ENCODE assay signal across 19 cellular contexts in genomic region chr14:27672047-27672446, GRCh38.
DNase-seq lines count a peak whose midpoint lies in the region; FAIRE-seq and TF ChIP-seq lines count a peak whose summit lies in the region.
"Had no signal": no experiment of that assay in that cellular context is flagged by ENCODE, and none has a peak within 500 bp of the region (broad histone marks: within the 10 kb centered on the region; RNA-seq: fewer than 3 reads in every experiment).

No MANE protein-coding gene starts in this region.

- TF ChIP-seq POLR2A in H1 (IDR thresholded peaks at IDR 0.05; ENCODE audit: control extremely low read depth in 1 of 2, low read depth in 2 of 2, low read length in 2 of 2): no peak

- H3F3A ChIP-seq in smooth muscle cell (ENCODE audit: low read depth): no peaks in the 10 kb centered on the region

- peak; percentile 47; the same call in 2 of the 3 replicates for TF ChIP-seq CTCF in H9 (conservative IDR thresholded peaks at IDR 0.05)
- TF ChIP-seq CTCF in H1 (IDR thresholded peaks at IDR 0.05; ENCODE audit: control extremely low read depth in 1 of 3, insufficient read depth in 1 of 3, low read depth in 1 of 3, low read length in 3 of 3): peak in 1 of 3 experiments; percentile 29; a peak in 2 of 4 replicates
- peak; percentile 34 for TF ChIP-seq CTCF in smooth muscle cell (IDR thresholded peaks at IDR 0.05; ENCODE audit: borderline replicate concordance, insufficient read depth, poor library complexity, severe bottlenecking)

- POLR2A ChIA-PET in H1 (lab: Charles Lee; ENCODE audit: partially characterized antibody): interaction anchor here (2.3 kb wide), 1 partner anchor 13 kb away, joined by 5 read pairs; no protein-coding TSS in a partner anchor

- H3K23ac ChIP-seq in H9 (ENCODE audit: insufficient read length, low read depth, low read length) (no peak overlapping the region), H1 (ENCODE audit: insufficient read length) (no peak overlapping the region)

- no peak overlapping the region for H4K8ac ChIP-seq in H9 (replicated peaks; ENCODE audit: insufficient read length, low read depth, low read length)
- no peak overlapping the region for H4K8ac ChIP-seq in H1 (ENCODE audit: extremely low read depth, insufficient read depth, low read length)

- H3K36me3 ChIP-seq in NT2/D1 (ENCODE audit: insufficient read depth, insufficient read length, low read length) (peaks cover 11% of the 10 kb centered on the region), H1 (ENCODE audit: control insufficient read depth in 2 of 4, insufficient read depth in 4 of 4, low read length in 3 of 4) (no peaks in the 10 kb centered on the region), smooth muscle cell (ENCODE audit: low read depth) (no peaks in the 10 kb centered on the region), small intestine (ENCODE audit: control insufficient read depth in 2 of 2, insufficient read depth in 2 of 2, low read length in 2 of 2) (no peaks in the 10 kb centered on the region)
- H3K36me3 ChIP-seq: uterus had no signal

- no CpG with 5 or more reads among the region's 3 CpGs for WGBS in H9 (ENCODE audit: extremely low coverage, insufficient read length, low lambda C conversion rate)
- WGBS in H1 (ENCODE audit: extremely low coverage in 1 of 2, insufficient coverage in 1 of 2, insufficient read length in 1 of 2, insufficient replicate concordance in 2 of 2, low coverage in 1 of 2, low lambda C conversion rate in 2 of 2, missing lambda C conversion rate in 1 of 2), 2 experiments: 82% methylated on average over 3 of the region's 3 CpGs; no CpG with 5 or more reads in 1 of the 2 experiments
- WGBS in smooth muscle cell (ENCODE audit: low lambda C conversion rate): 52% methylated on average over 3 of the region's 3 CpGs
- 69 to 75% (median 71%) methylated on average over 3 of the region's 3 CpGs for WGBS in small intestine, 3 donors

- H4K5ac ChIP-seq in H9 (ENCODE audit: insufficient read length, low read depth, low read length): no peak overlapping the region
- H4K5ac ChIP-seq in H1 (ENCODE audit: insufficient read length, low read depth, low read length): no peak overlapping the region

- DNase-seq in H9: no peak
- DNase-seq in NT2/D1 (ENCODE audit: low read depth, low spot score): no peak
- DNase-seq in H1 (ENCODE audit: low read depth in 1 of 2, low spot score in 2 of 2): no peak
- no peak for DNase-seq in smooth muscle cell (lab: John Stamatoyannopoulos, UW; ENCODE audit: unreplicated experiment)
- DNase-seq in activated CD4-positive, CD25-positive, alpha-beta regulatory T cell (lab: John Stamatoyannopoulos, UW): no peak
- no peak for DNase-seq in small intestine
- no peak for DNase-seq in nucleus accumbens (lab: John Stamatoyannopoulos, UW)
- DNase-seq in cortex of kidney (lab: John Stamatoyannopoulos, UW): no peak
- DNase-seq: activated CD8-positive, alpha-beta memory T cell treated with anti-CD3 and anti-CD28 coated beads, Interleukin-2, amount 10 ng/mL, durations not matched to agents 7 days and 5 days; amygdala; EL; kidney; naive thymus-derived CD4-positive, alpha-beta T cell; NCI-H1436; posterior cingulate gyrus; SHP77 treated with DMSO at 0.1 percent for 48 hours; stimulated activated CD4-positive, alpha-beta T cell treated with anti-CD3 and anti-CD28 coated beads, Interleukin-4, amount 100 ng/mL, for 1 hour; uterus had no signal

- peak; percentile 22 to 34 for TF ChIP-seq RAD21 in H1 (IDR thresholded peaks at IDR 0.05 in 1 of 2, conservative IDR thresholded peaks at IDR 0.05 in 1 of 2; ENCODE audit: low read depth in 2 of 2, low read length in 2 of 2)

- H3K9ac ChIP-seq in H9 (ENCODE audit: extremely low read depth, insufficient read length, low read length) (peak overlapping the region; percentile 47), NT2/D1 (ENCODE audit: insufficient read length, low read depth) (no peak overlapping the region), H1 (replicated peaks in 1 of 4; ENCODE audit: extremely low read depth in 1 of 4, low read depth in 3 of 4, low read length in 3 of 4) (no peak overlapping the region; a peak in 1 of 7 replicates), smooth muscle cell (ENCODE audit: low read depth) (peak overlapping the region; percentile 80)

- H3K14ac ChIP-seq in H9 (ENCODE audit: insufficient read depth, low read length): no peak overlapping the region
- H3K14ac ChIP-seq in H1 (ENCODE audit: insufficient read length): no peak overlapping the region

- H3K56ac ChIP-seq in H9 (ENCODE audit: insufficient read length, low read depth, low read length): no peak overlapping the region
- no peak overlapping the region for H3K56ac ChIP-seq in H1 (replicated peaks; ENCODE audit: insufficient read length, low read depth, low read length)

- H4K91ac ChIP-seq in H9 (ENCODE audit: insufficient read length, low read depth, low read length) (no peak overlapping the region), H1 (replicated peaks; ENCODE audit: insufficient read length, low read length) (no peak overlapping the region)

- H3K9me3 Mint-ChIP-seq in H9: peaks cover 6 to 7% of the 10 kb centered on the region in 2 experiments; a peak in 4 of 5 replicates

- H3K4me2 ChIP-seq in H9 (ENCODE audit: insufficient read depth, insufficient read length, low read length) (peak overlapping the region; percentile 62), H1 (ENCODE audit: insufficient read depth in 1 of 2, low read depth in 2 of 2, low read length in 2 of 2) (peak overlapping the region in 1 of 2 experiments; percentile 87; a peak in 2 of 4 replicates), smooth muscle cell (peak overlapping the region; percentile 83)

- no peaks in the 10 kb centered on the region for H3K4me1 ChIP-seq in H9 (ENCODE audit: insufficient read depth, low read length)
- H3K4me1 ChIP-seq in NT2/D1 (ENCODE audit: insufficient read depth, insufficient read length): no peaks in the 10 kb centered on the region
- peaks cover 0 to 2% (median 0%) of the 10 kb centered on the region in 4 experiments; a peak in 1 of 7 replicates for H3K4me1 ChIP-seq in H1 (replicated peaks in 1 of 4; ENCODE audit: control insufficient read depth in 3 of 4, insufficient read depth in 4 of 4, low read length in 3 of 4)
- peaks cover 8% of the 10 kb centered on the region for H3K4me1 ChIP-seq in smooth muscle cell (ENCODE audit: low read depth)
- H3K4me1 ChIP-seq in small intestine (ENCODE audit: control insufficient read depth in 2 of 2, insufficient read depth in 1 of 2, low read depth in 1 of 2, low read length in 1 of 2): no peaks in the 10 kb centered on the region
- H3K4me1 ChIP-seq: uterus had no signal

- H3K9me3 ChIP-seq in H9 (ENCODE audit: control insufficient read depth, low read depth, low read length): no peaks in the 10 kb centered on the region
- peaks cover 9% of the 10 kb centered on the region; the same call in 1 of the 2 replicates for H3K9me3 ChIP-seq in NT2/D1 (ENCODE audit: insufficient read depth, low read length)
- no peaks in the 10 kb centered on the region for H3K9me3 ChIP-seq in H1 (ENCODE audit: insufficient read depth in 2 of 2, low read depth in 1 of 2, low read length in 1 of 2)
- no peaks in the 10 kb centered on the region for H3K9me3 ChIP-seq in smooth muscle cell (replicated peaks; ENCODE audit: low read depth)
- H3K9me3 ChIP-seq in small intestine (ENCODE audit: control insufficient read depth, low read depth): peaks cover 3% of the 10 kb centered on the region
- H3K9me3 ChIP-seq: uterus had no signal

- H3K18ac ChIP-seq in H9 (ENCODE audit: insufficient read length, low read depth, low read length) (no peak overlapping the region), H1 (ENCODE audit: extremely low read depth, low read length) (no peak overlapping the region)

- H3K79me1 ChIP-seq in H9 (ENCODE audit: insufficient read depth, low read depth, low read length, poor library complexity, severe bottlenecking): no peaks in the 10 kb centered on the region
- H3K79me1 ChIP-seq in H1 (ENCODE audit: low read depth, low read length): no peaks in the 10 kb centered on the region

- H3K4me3 ChIP-seq in NT2/D1 (ENCODE audit: insufficient read length, low read depth) (peak overlapping the region; percentile 32), H1 (ENCODE audit: extremely low read depth in 1 of 4, insufficient read depth in 2 of 4, low read depth in 3 of 4, low read length in 4 of 4) (peak overlapping the region in 2 of 4 experiments; percentile 40 to 59; a peak in 3 of 8 replicates), smooth muscle cell (peak overlapping the region; percentile 45), small intestine (ENCODE audit: low read depth in 1 of 2, low read length in 2 of 2) (no peak overlapping the region)
- H3K4me3 ChIP-seq: uterus had no signal

- H3T11ph ChIP-seq in H9 (ENCODE audit: low read length): no peak overlapping the region

- H3K27ac ChIP-seq in H9 (ENCODE audit: insufficient read length, low read depth, low read length): no peak overlapping the region
- no peak overlapping the region for H3K27ac ChIP-seq in H1 (ENCODE audit: low read depth, low read length)
- H3K27ac ChIP-seq in smooth muscle cell (ENCODE audit: low read depth): peak overlapping the region; percentile 74
- no peak overlapping the region for H3K27ac ChIP-seq in small intestine (ENCODE audit: low read depth in 1 of 2, low read length in 1 of 2)
- H3K27ac ChIP-seq: uterus had no signal

- H2BK15ac ChIP-seq in H9 (ENCODE audit: low read depth, low read length) (no peak overlapping the region), H1 (ENCODE audit: low read length) (no peak overlapping the region)

- H2BK20ac ChIP-seq in H9 (ENCODE audit: low read depth, low read length, poor library complexity, severe bottlenecking): no peak overlapping the region
- no peak overlapping the region for H2BK20ac ChIP-seq in H1 (ENCODE audit: low read length)

- H3K4me3 Mint-ChIP-seq in H9: peak overlapping the region in 1 of 2 experiments; percentile 74; a peak in 2 of 5 replicates
- H3K4me3 Mint-ChIP-seq: activated CD8-positive, alpha-beta memory T cell treated with anti-CD3 and anti-CD28 coated beads, Interleukin-2, amount 10 ng/mL, durations not matched to agents 7 days and 5 days; naive thymus-derived CD4-positive, alpha-beta T cell; T-helper 2 cell treated with Interferon-gamma antibody and Interleukin-4, amounts not matched to agents 5 μg/mL and 100 μg/mL, for 36 hours had no signal

- H2BK120ac ChIP-seq in H9 (ENCODE audit: low read depth, low read length, poor library complexity, severe bottlenecking) (no peak overlapping the region), H1 (replicated peaks; ENCODE audit: low read depth, low read length) (no peak overlapping the region)

- H3K23me2 ChIP-seq in H9 (ENCODE audit: insufficient read length, low read depth, low read length, poor library complexity, severe bottlenecking) (peaks cover 3% of the 10 kb centered on the region), H1 (ENCODE audit: low read depth, low read length) (no peaks in the 10 kb centered on the region)

- no peak overlapping the region for H2AK5ac ChIP-seq in H9 (ENCODE audit: insufficient read length, low read length)
- no peak overlapping the region for H2AK5ac ChIP-seq in H1 (ENCODE audit: low read depth, low read length)

- CTCF ChIA-PET in H1 (lab: Charles Lee; ENCODE audit: partially characterized antibody): interaction anchor here (0.7 to 1.8 kb wide), 2 partner anchors 13 to 1722 kb away, joined by 3 read pairs; no protein-coding TSS in a partner anchor

- no peak overlapping the region for H3K4ac ChIP-seq in H9 (ENCODE audit: low read depth, low read length)
- H3K4ac ChIP-seq in H1 (replicated peaks; ENCODE audit: insufficient read length, low read depth, low read length): no peak overlapping the region

- H3K27me3 Mint-ChIP-seq in H9 (ENCODE audit: low read depth): no peaks in the 10 kb centered on the region; the same call in 1 of the 2 replicates
- H3K27me3 Mint-ChIP-seq: activated CD8-positive, alpha-beta memory T cell treated with anti-CD3 and anti-CD28 coated beads, Interleukin-2, amount 10 ng/mL, durations not matched to agents 7 days and 5 days; naive thymus-derived CD4-positive, alpha-beta T cell had no signal

- H3K27me3 ChIP-seq in H9 (ENCODE audit: insufficient read depth, low read length) (no peaks in the 10 kb centered on the region), NT2/D1 (ENCODE audit: insufficient read depth, insufficient read length) (no peaks in the 10 kb centered on the region), H1 (replicated peaks in 1 of 4; ENCODE audit: control insufficient read depth in 3 of 4, extremely low read depth in 1 of 4, insufficient read depth in 3 of 4, low read length in 3 of 4) (no peaks in the 10 kb centered on the region), smooth muscle cell (ENCODE audit: low read depth) (no peaks in the 10 kb centered on the region), small intestine (ENCODE audit: control insufficient read depth in 2 of 2, insufficient read depth in 2 of 2, low read length in 2 of 2) (no peaks in the 10 kb centered on the region)
- H3K27me3 ChIP-seq: uterus had no signal

- H3K27ac Mint-ChIP-seq in H9: 0 out of 7 replicates have a peak overlapping the region, but pooled peaks of 1 of the 3 experiments have one; percentile 30
- H3K27ac Mint-ChIP-seq: activated CD8-positive, alpha-beta memory T cell treated with anti-CD3 and anti-CD28 coated beads, Interleukin-2, amount 10 ng/mL, durations not matched to agents 7 days and 5 days; naive thymus-derived CD4-positive, alpha-beta T cell; T-helper 2 cell treated with Interferon-gamma antibody and Interleukin-4, amounts not matched to agents 5 μg/mL and 100 μg/mL, for 36 hours had no signal

- peaks cover 14 to 18% of the 10 kb centered on the region in 2 experiments for H3K4me1 Mint-ChIP-seq in H9
- H3K4me1 Mint-ChIP-seq: activated CD8-positive, alpha-beta memory T cell treated with anti-CD3 and anti-CD28 coated beads, Interleukin-2, amount 10 ng/mL, durations not matched to agents 7 days and 5 days; naive thymus-derived CD4-positive, alpha-beta T cell had no signal

- peak; percentile 39 for FAIRE-seq in H1 (lab: Jason Lieb, UNC)
- FAIRE-seq in small intestine (lab: Jason Lieb, UNC): no peak
- FAIRE-seq: kidney had no signal

- no peak overlapping the region for H2BK5ac ChIP-seq in H9 (ENCODE audit: insufficient read length, low read length)
- no peak overlapping the region for H2BK5ac ChIP-seq in H1 (ENCODE audit: low read depth, low read length)

- H2AFZ ChIP-seq in H9 (ENCODE audit: low read length): peak overlapping the region; percentile 36
- no peak overlapping the region for H2AFZ ChIP-seq in H1 (ENCODE audit: low read length)
- no peak overlapping the region for H2AFZ ChIP-seq in smooth muscle cell (ENCODE audit: low read depth)

- peaks cover 3% of the 10 kb centered on the region; the same call in 1 of the 2 replicates for H3K79me2 ChIP-seq in H9 (ENCODE audit: insufficient read depth, low read length)
- H3K79me2 ChIP-seq in H1 (ENCODE audit: control insufficient read depth in 1 of 2, insufficient read depth in 2 of 2, low read length in 2 of 2): no peaks in the 10 kb centered on the region
- peaks cover 14% of the 10 kb centered on the region for H3K79me2 ChIP-seq in smooth muscle cell (ENCODE audit: low read depth)

- TF ChIP-seq EP300 in H1 (IDR thresholded peaks at IDR 0.05; ENCODE audit: borderline replicate concordance in 1 of 2, low read depth in 2 of 2, low read length in 2 of 2): no peak

- H3K36me3 Mint-ChIP-seq in H9 (ENCODE audit: insufficient read depth in 1 of 3, low read depth in 3 of 3): peaks cover 0 to 6% (median 5%) of the 10 kb centered on the region in 3 experiments; a peak in 4 of 7 replicates
- H3K36me3 Mint-ChIP-seq: activated CD8-positive, alpha-beta memory T cell treated with anti-CD3 and anti-CD28 coated beads, Interleukin-2, amount 10 ng/mL, durations not matched to agents 7 days and 5 days had no signal

- H2BK12ac ChIP-seq in H9 (ENCODE audit: insufficient read length, low read depth, low read length) (no peak overlapping the region), H1 (ENCODE audit: low read depth, low read length) (no peak overlapping the region)

- H4K20me1 ChIP-seq in H9 (ENCODE audit: control insufficient read depth, insufficient read depth, insufficient read length): no peaks in the 10 kb centered on the region
- H4K20me1 ChIP-seq in H1 (replicated peaks in 1 of 2; ENCODE audit: control insufficient read depth in 1 of 2, insufficient read depth in 2 of 2, low read length in 2 of 2): no peaks in the 10 kb centered on the region
- no peaks in the 10 kb centered on the region for H4K20me1 ChIP-seq in smooth muscle cell (ENCODE audit: low read depth)

Comparison
In these comparisons a context has a peak if more than half of its experiments do, and no peak if none do; other contexts are left out.
1. H3K9ac ChIP-seq: peak in H9 (single experiment) and smooth muscle cell (single experiment); none in NT2/D1 (single experiment) and H1 (0 of 4).
2. H3K4me3 ChIP-seq: peak in NT2/D1 (single experiment) and smooth muscle cell (single experiment); none in small intestine (0 of 2).